ENCODE assay signal across 16 cellular contexts in genomic region chr17:74531231-74531761, GRCh38. TPM values are rescaled to one million over a fixed set of nuclear protein-coding genes. Genes with fewer than 3 reads are reported as not detected.
DNase-seq lines count a peak whose midpoint lies in the region; ATAC-seq and TF ChIP-seq lines count a peak whose summit lies in the region.
"Had no signal": no experiment of that assay in that cellular context is flagged by ENCODE, and none has a peak within 500 bp of the region (broad histone marks: within the 10 kb centered on the region; RNA-seq: fewer than 3 reads in every experiment).

CD300LB (minus strand) TSS chr17:74531475; CDS start chr17:74531350, 125 bp downstream.

- H3K4me1 Mint-ChIP-seq in activated T-cell treated with anti-CD3 and anti-CD28 coated beads, Interleukin-2, amount 50 U/mL, for 4 hours (ENCODE audit: low read depth), result peaks cover 5% of the 10 kb centered on the region

- peak within 1 kb of the TSS in 2 of 4 donors; percentile 25 to 42 for H3K27ac ChIP-seq in Peyer's patch
- peak within 1 kb of the TSS; percentile 37 for H3K27ac ChIP-seq in subcutaneous abdominal adipose tissue (ENCODE audit: low read depth, low read length)
- H3K27ac ChIP-seq: transverse colon had no signal

- H3K4me3 ChIP-seq in Peyer's patch (no peak within 1 kb of the TSS), iPS-15b (ENCODE audit: low read depth, low read length) (peak within 1 kb of the TSS; percentile 33), subcutaneous abdominal adipose tissue (ENCODE audit: low read depth in 1 of 5, low read length in 5 of 5) (peak within 1 kb of the TSS in 2 of 5 donors; percentile 38 to 46)
- H3K4me3 ChIP-seq: lung had no signal

- peaks cover 38% of the 10 kb centered on the region for H3K27me3 Mint-ChIP-seq in activated T-cell treated with anti-CD3 and anti-CD28 coated beads, Interleukin-2, amount 50 U/mL, for 4 hours (ENCODE audit: low read depth)

- no peak for TF ChIP-seq POLR2A in Peyer's patch (IDR thresholded peaks at IDR 0.05)

- H3K4me1 ChIP-seq in Peyer's patch (no peaks in the 10 kb centered on the region), iPS-15b (ENCODE audit: control insufficient read depth, insufficient read depth, low read length) (peaks cover 4% of the 10 kb centered on the region), subcutaneous abdominal adipose tissue (ENCODE audit: control insufficient read depth in 5 of 5, insufficient read depth in 5 of 5, low read length in 5 of 5) (peaks cover 0 to 26% (median 9%) of the 10 kb centered on the region in 5 donors)
- H3K4me1 ChIP-seq: transverse colon had no signal

- H3K4me3 Mint-ChIP-seq in activated T-cell treated with anti-CD3 and anti-CD28 coated beads, Interleukin-2, amount 50 U/mL, for 4 hours, result peak within 1 kb of the TSS; percentile 67
- H3K4me3 Mint-ChIP-seq: activated CD8-positive, alpha-beta T cell treated with anti-CD3 and anti-CD28 coated beads for 36 hours had no signal

- no peak for TF ChIP-seq CTCF in Peyer's patch (IDR thresholded peaks at IDR 0.05)

- no peaks in the 10 kb centered on the region for H3K9me3 ChIP-seq in Peyer's patch
- H3K9me3 ChIP-seq in iPS-15b (ENCODE audit: control insufficient read depth, insufficient read depth, low read length), result no peaks in the 10 kb centered on the region
- no peaks in the 10 kb centered on the region for H3K9me3 ChIP-seq in subcutaneous abdominal adipose tissue (ENCODE audit: control insufficient read depth in 5 of 5, low read length in 5 of 5)

- H3K36me3 ChIP-seq in Peyer's patch (no peaks in the 10 kb centered on the region), iPS-15b (ENCODE audit: control insufficient read depth, insufficient read depth, low read length) (no peaks in the 10 kb centered on the region), subcutaneous abdominal adipose tissue (ENCODE audit: control insufficient read depth in 5 of 5, insufficient read depth in 5 of 5, low read length in 5 of 5) (no peaks in the 10 kb centered on the region)
- H3K36me3 ChIP-seq: transverse colon had no signal

- ATAC-seq in activated T-cell treated with anti-CD3 and anti-CD28 coated beads, Interleukin-2, amount 50 U/mL, for 4 hours, result no peak
- no peak for ATAC-seq in HG02970 (IDR thresholded peaks at IDR 0.05; ENCODE audit: low FRiP score, unreplicated experiment)
- ATAC-seq in HG02588 (IDR thresholded peaks at IDR 0.05; ENCODE audit: unreplicated experiment), result no peak
- no peak for ATAC-seq in GM19023 (IDR thresholded peaks at IDR 0.05; ENCODE audit: unreplicated experiment)

- no peak within 1 kb of the TSS for H3K9ac ChIP-seq in iPS-15b (ENCODE audit: low read depth, low read length)
- no peak within 1 kb of the TSS for H3K9ac ChIP-seq in subcutaneous abdominal adipose tissue (ENCODE audit: low read length in 5 of 5)

- DNase-seq in activated T-cell treated with anti-CD3 and anti-CD28 coated beads, Interleukin-2, amount 50 U/mL, for 4 hours, result no peak
- DNase-seq in activated T-cell treated with anti-CD3 and anti-CD28 coated beads for 4 hours (no peak), Peyer's patch (peak; percentile 14 to 40 (median 15))
- DNase-seq: activated CD8-positive, alpha-beta T cell treated with anti-CD3 and anti-CD28 coated beads for 36 hours; EL; NCI-H1105; NCI-H748 treated with DMSO at 0.1 percent for 48 hours; transverse colon had no signal

- H3K36me3 Mint-ChIP-seq in activated T-cell treated with anti-CD3 and anti-CD28 coated beads, Interleukin-2, amount 50 U/mL, for 4 hours (ENCODE audit: insufficient read depth), result no peaks in the 10 kb centered on the region

- H3K9me3 Mint-ChIP-seq in activated T-cell treated with anti-CD3 and anti-CD28 coated beads, Interleukin-2, amount 50 U/mL, for 4 hours, result no peaks in the 10 kb centered on the region
- H3K9me3 Mint-ChIP-seq: activated CD8-positive, alpha-beta T cell treated with anti-CD3 and anti-CD28 coated beads for 36 hours had no signal

- H3K27me3 ChIP-seq in Peyer's patch (no peaks in the 10 kb centered on the region), iPS-15b (ENCODE audit: control insufficient read depth, insufficient read depth, low read length) (no peaks in the 10 kb centered on the region), subcutaneous abdominal adipose tissue (ENCODE audit: control insufficient read depth in 5 of 5, insufficient read depth in 4 of 5, low read length in 5 of 5) (no peaks in the 10 kb centered on the region)

RNA-seq across cellular contexts. Expression of gene CD300LB, which starts in this region (rescaled TPM):
- not detected for total RNA-seq in activated T-cell treated with anti-CD3 and anti-CD28 coated beads, Interleukin-2, amount 50 U/mL, for 4 hours
- total RNA-seq in Peyer's patch, result not detected
- total RNA-seq: activated CD8-positive, alpha-beta T cell treated with anti-CD3 and anti-CD28 coated beads for 36 hours; glomerular endothelial cell; renal cortical epithelial cell had no signal

Comparison
In these comparisons a context has a peak if more than half of its experiments do, and no peak if none do; other contexts are left out.
1. Peak in DNase-seq in Peyer's patch; RNA of the gene not detected or under 1 TPM.